8 cellular contexts compared by ENCODE assay signal in the genomic region with DNA sequence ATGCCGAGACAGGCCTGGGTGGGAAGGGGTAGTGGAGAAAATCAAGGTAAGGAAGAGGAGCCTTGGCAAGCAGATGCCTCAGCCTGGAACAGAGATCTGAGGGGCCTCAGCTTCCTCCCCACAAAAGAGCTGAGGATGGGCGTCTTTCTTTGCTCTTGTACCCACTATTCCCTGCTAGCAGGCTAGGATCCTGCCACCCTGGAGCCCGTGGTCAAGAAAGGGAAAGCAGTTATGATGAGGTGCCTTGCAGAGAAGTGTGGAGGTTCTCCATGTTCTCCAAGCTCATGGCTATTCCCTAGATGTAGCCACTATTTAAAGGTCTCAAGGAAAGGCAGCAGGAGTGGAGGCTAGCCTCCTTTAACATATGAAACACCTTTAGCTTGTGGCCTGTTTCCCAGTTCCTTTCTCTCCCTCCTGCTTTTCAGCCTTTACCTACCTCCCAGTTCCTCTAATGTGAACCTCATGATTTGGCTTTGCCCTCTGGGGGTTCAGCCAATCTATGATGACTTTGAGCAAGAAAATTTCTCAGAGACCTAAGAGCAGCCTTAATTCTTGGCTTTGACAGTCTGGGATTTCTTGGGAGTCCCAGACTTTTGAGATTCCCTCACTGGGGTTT. TPM values are rescaled to one million over a fixed set of nuclear protein-coding genes. Genes with fewer than 3 reads are reported as not detected.
DNase-seq lines count a peak whose midpoint lies in the region; ATAC-seq and TF ChIP-seq lines count a peak whose summit lies in the region.
"Had no signal": no experiment of that assay in that cellular context is flagged by ENCODE, and none has a peak within 500 bp of the region (broad histone marks: within the 10 kb centered on the region; RNA-seq: fewer than 3 reads in every experiment).

No MANE protein-coding gene starts in this region.

- H3K4me1 ChIP-seq in HUES6 (ENCODE audit: control insufficient read depth, insufficient read depth, low read length) (peaks cover 27% of the 10 kb centered on the region), spleen (peaks cover 5 to 37% (median 21%) of the 10 kb centered on the region in 6 donors)

- H3K27me3 ChIP-seq in HUES6 (ENCODE audit: control insufficient read depth, insufficient read depth, low read length): no peaks in the 10 kb centered on the region
- no peaks in the 10 kb centered on the region for H3K27me3 ChIP-seq in spleen (replicated peaks in 1 of 7)

- intact Hi-C loops in spleen (cut with DNase I; ENCODE audit: low total_unique reads): no loop called here

- H3K4me3 ChIP-seq in HUES6 (ENCODE audit: low read depth, low read length) (peak overlapping the region; percentile 55), spleen (peak overlapping the region in 1 of 8 donors; percentile 61)

- H3K4me1 Mint-ChIP-seq in activated T-helper 17 cell treated with anti-CD3 and anti-CD28 coated beads, Interleukin-2, amount 50 U/mL, for 72 hours: peaks cover 12% of the 10 kb centered on the region
- peaks cover 21% of the 10 kb centered on the region for H3K4me1 Mint-ChIP-seq in glutamatergic neuron (ENCODE audit: low read depth, unreplicated experiment)

- H3K4me3 Mint-ChIP-seq in activated T-helper 17 cell treated with anti-CD3 and anti-CD28 coated beads, Interleukin-2, amount 50 U/mL, for 72 hours: peak overlapping the region; percentile 98
- peak overlapping the region; percentile 97 for H3K4me3 Mint-ChIP-seq in glutamatergic neuron (ENCODE audit: unreplicated experiment)

- H3K9me3 ChIP-seq in HUES6 (ENCODE audit: control insufficient read depth, insufficient read depth, low read depth, low read length) (no peaks in the 10 kb centered on the region), spleen (no peaks in the 10 kb centered on the region)

- H3K27me3 Mint-ChIP-seq in activated T-helper 17 cell treated with anti-CD3 and anti-CD28 coated beads, Interleukin-2, amount 50 U/mL, for 72 hours: no peaks in the 10 kb centered on the region
- H3K27me3 Mint-ChIP-seq in glutamatergic neuron (ENCODE audit: unreplicated experiment): peaks cover 17% of the 10 kb centered on the region

- TF ChIP-seq CTCF in glutamatergic neuron (IDR thresholded peaks at IDR 0.05; ENCODE audit: partially characterized antibody, unreplicated experiment) (no peak), spleen (IDR thresholded peaks at IDR 0.05 in 8 of 11, conservative IDR thresholded peaks at IDR 0.05 in 3 of 11) (no peak)

- H3K27ac Mint-ChIP-seq in activated T-helper 17 cell treated with anti-CD3 and anti-CD28 coated beads, Interleukin-2, amount 50 U/mL, for 72 hours: peak overlapping the region; percentile 97
- peak overlapping the region; percentile 100 for H3K27ac Mint-ChIP-seq in glutamatergic neuron (ENCODE audit: unreplicated experiment)

- H3K9ac ChIP-seq in HUES6 (ENCODE audit: low read length): no peak overlapping the region

- peaks cover 41% of the 10 kb centered on the region for H3K36me3 Mint-ChIP-seq in activated T-helper 17 cell treated with anti-CD3 and anti-CD28 coated beads, Interleukin-2, amount 50 U/mL, for 72 hours (ENCODE audit: low read depth)
- no peaks in the 10 kb centered on the region for H3K36me3 Mint-ChIP-seq in glutamatergic neuron (ENCODE audit: unreplicated experiment)

- 27 to 49% (median 31%) methylated on average over 3 of the region's 3 CpGs for WGBS in spleen, 5 donors

- H3K27ac ChIP-seq in HUES6 (ENCODE audit: low read depth, low read length): no peak overlapping the region
- H3K27ac ChIP-seq in spleen: peak overlapping the region in 5 of 8 donors; percentile 27 to 73 (median 71)

- DNase-seq in glutamatergic neuron (no peak), spleen (no peak), NCI-H1436 (lab: John Stamatoyannopoulos, UW) (no peak)
- DNase-seq: RPMI8226 had no signal

- ATAC-seq in activated T-helper 17 cell treated with anti-CD3 and anti-CD28 coated beads, Interleukin-2, amount 50 U/mL, for 72 hours (replicated peaks): peak; percentile 5
- ATAC-seq in GM21737 (IDR thresholded peaks at IDR 0.05; ENCODE audit: unreplicated experiment) (no peak), HG03045 (IDR thresholded peaks at IDR 0.05; ENCODE audit: unreplicated experiment) (no peak)

- no peak for TF ChIP-seq POLR2A in spleen (IDR thresholded peaks at IDR 0.05)

- H3K36me3 ChIP-seq in HUES6 (ENCODE audit: control insufficient read depth, insufficient read depth, low read length) (peaks cover 18% of the 10 kb centered on the region; the same call in 1 of the 2 replicates), spleen (peaks cover 0 to 32% (median 0%) of the 10 kb centered on the region in 6 donors)

- H3K9me3 Mint-ChIP-seq in activated T-helper 17 cell treated with anti-CD3 and anti-CD28 coated beads, Interleukin-2, amount 50 U/mL, for 72 hours: no peaks in the 10 kb centered on the region
- peaks cover 11% of the 10 kb centered on the region for H3K9me3 Mint-ChIP-seq in glutamatergic neuron (ENCODE audit: unreplicated experiment)

RNA-seq across cellular contexts. Expression of a gene that starts 1.1 kb away (rescaled TPM):
- total RNA-seq in activated T-helper 17 cell treated with anti-CD3 and anti-CD28 coated beads, Interleukin-2, amount 50 U/mL, for 72 hours: 10 to 100 TPM; 19.1 to 20.3 TPM
- 24.1 TPM for total RNA-seq in glutamatergic neuron (ENCODE audit: unreplicated experiment)
- 1 to 10 TPM; 3.1 to 9.3 (median 6.2) TPM for total RNA-seq in spleen
- 1 to 10 TPM in 2 of 3 donors, under 1 TPM in 1; 0.80 to 1.6 (median 1.4) TPM for polyA plus RNA-seq in spleen

RNA-seq across cellular contexts. Expression of a gene that starts 19.7 kb away (rescaled TPM):
- total RNA-seq in activated T-helper 17 cell treated with anti-CD3 and anti-CD28 coated beads, Interleukin-2, amount 50 U/mL, for 72 hours: 10 to 100 TPM; 32.5 to 36.1 TPM
- total RNA-seq in glutamatergic neuron (ENCODE audit: unreplicated experiment): 29.8 TPM
- total RNA-seq in spleen: 100 to 1,000 TPM in 3 of 7 donors, 10 to 100 TPM in 4; 15.3 to 674 (median 76.8) TPM
- 1,000 to 10,000 TPM; 1,592 to 2,958 (median 1,751) TPM for polyA plus RNA-seq in spleen

RNA-seq across cellular contexts. Expression of a gene that starts 24.9 kb away (rescaled TPM):
- 1 to 10 TPM; 3.4 to 3.5 TPM for total RNA-seq in activated T-helper 17 cell treated with anti-CD3 and anti-CD28 coated beads, Interleukin-2, amount 50 U/mL, for 72 hours
- total RNA-seq in glutamatergic neuron (ENCODE audit: unreplicated experiment) (23.9 TPM), spleen (10 to 100 TPM; 13.1 to 29.1 (median 19.8) TPM)
- polyA plus RNA-seq in spleen: 1 to 10 TPM; 6.0 to 8.1 (median 6.1) TPM

RNA-seq across cellular contexts. Expression of a gene that starts 48.1 kb away (rescaled TPM):
- 10 to 100 TPM; 34.2 to 50.8 TPM for total RNA-seq in activated T-helper 17 cell treated with anti-CD3 and anti-CD28 coated beads, Interleukin-2, amount 50 U/mL, for 72 hours
- total RNA-seq in glutamatergic neuron (ENCODE audit: unreplicated experiment): 170 TPM
- 100 to 1,000 TPM in 1 of 7 donors, 10 to 100 TPM in 6; 70.5 to 101 (median 94.4) TPM for total RNA-seq in spleen
- 10 to 100 TPM; 30.9 to 48.4 (median 35.1) TPM for polyA plus RNA-seq in spleen

RNA-seq across cellular contexts. Expression of a gene that starts 55.4 kb away (rescaled TPM):
- total RNA-seq in activated T-helper 17 cell treated with anti-CD3 and anti-CD28 coated beads, Interleukin-2, amount 50 U/mL, for 72 hours: 100 to 1,000 TPM; 101 to 104 TPM
- total RNA-seq in glutamatergic neuron (ENCODE audit: unreplicated experiment): 20.5 TPM
- total RNA-seq in spleen: 10 to 100 TPM; 21.4 to 46.6 (median 30.9) TPM
- 10 to 100 TPM; 11.9 to 16.2 (median 12.9) TPM for polyA plus RNA-seq in spleen
